8 cellular contexts compared by ENCODE assay signal in the genomic region with DNA sequence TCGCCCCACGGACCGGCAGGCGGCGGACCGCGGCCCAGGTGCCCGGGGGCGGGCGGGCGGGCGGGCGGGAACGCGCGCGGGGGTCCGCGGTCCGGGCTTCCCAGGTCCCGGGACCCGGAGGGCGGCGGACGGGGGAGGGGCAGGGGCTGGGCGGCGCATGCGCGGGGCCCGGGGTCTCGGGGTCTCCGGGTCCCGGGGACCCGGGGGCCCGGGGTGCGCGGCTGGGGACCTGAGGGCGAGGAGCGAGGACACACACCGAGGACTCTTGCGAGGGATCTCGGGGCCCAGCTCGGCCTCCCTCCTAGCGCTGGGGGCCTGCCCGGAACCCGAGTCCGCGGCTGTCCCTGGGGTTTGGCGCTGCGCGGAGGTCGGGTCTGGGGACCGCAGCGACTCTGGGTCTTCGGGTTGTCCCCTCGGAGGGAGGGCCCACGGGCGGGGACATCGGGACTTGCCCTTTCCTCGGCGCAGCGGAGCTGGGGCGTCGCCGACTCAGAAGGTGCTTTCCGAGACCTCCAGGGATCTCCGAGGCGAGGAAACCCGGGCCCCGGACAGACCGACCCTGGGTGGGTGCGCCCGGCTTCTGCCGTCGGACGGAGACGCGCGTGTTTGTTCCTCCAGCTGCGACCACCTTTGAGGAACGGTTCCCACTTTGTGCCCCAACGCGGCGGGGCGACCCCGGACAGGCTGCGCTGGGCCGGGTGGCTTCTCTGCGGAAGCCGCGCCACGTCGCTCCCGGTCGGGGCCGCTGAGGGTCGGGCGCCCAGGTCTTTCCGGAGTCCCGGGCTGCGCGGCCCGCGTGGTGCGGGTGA. TPM values are rescaled to one million over a fixed set of nuclear protein-coding genes. Genes with fewer than 3 reads are reported as not detected.
A peak's percentile ranks its signal among the peaks of the same experiment; 100 is the strongest.
DNase-seq lines count a peak whose midpoint lies in the region; ATAC-seq and TF ChIP-seq lines count a peak whose summit lies in the region.

No MANE protein-coding gene starts in this region.

- peaks cover 31% of the 10 kb centered on the region for H3K36me3 Mint-ChIP-seq in CD4-positive, alpha-beta T cell (ENCODE audit: low read depth)
- peaks cover 13% of the 10 kb centered on the region for H3K36me3 Mint-ChIP-seq in activated CD8-positive, alpha-beta T cell treated with anti-CD3 and anti-CD28 coated beads, Interleukin-2, amount 10 ng/mL, durations not matched to agents 7 days and 5 days (ENCODE audit: low read depth)
- peaks cover 14% of the 10 kb centered on the region for H3K36me3 Mint-ChIP-seq in endodermal cell (ENCODE audit: low read depth)

- H3K4me1 ChIP-seq in endodermal cell (ENCODE audit: control insufficient read depth, insufficient read depth, low read length), result peaks cover 3% of the 10 kb centered on the region

- 1% methylated on average over 40 to 105 of the region's 105 CpGs for WGBS in endodermal cell (ENCODE audit: insufficient coverage in 1 of 2, insufficient read length in 1 of 2), 2 experiments

- no peaks in the 10 kb centered on the region for H3K9me3 ChIP-seq in CD4-positive, alpha-beta T cell (ENCODE audit: control insufficient read depth, low read length)
- H3K9me3 ChIP-seq in endodermal cell (ENCODE audit: control insufficient read depth, low read length), result no peaks in the 10 kb centered on the region

- TF ChIP-seq EP300 in Ishikawa (IDR thresholded peaks at IDR 0.05; ENCODE audit: borderline replicate concordance), result no peak

- H3K36me3 ChIP-seq in endodermal cell (ENCODE audit: control insufficient read depth, insufficient read depth, low read length), result no peaks in the 10 kb centered on the region

- intact Hi-C loops in CD4-positive, alpha-beta T cell (cut with DNase I, micrococcal nuclease), result loop anchor here in 1 of 2 experiments (1.0 to 10.0 kb wide), 6 partner anchors 79 to 476 kb away; a partner anchor contains a TSS

- TF ChIP-seq CTCF in CD4-positive, alpha-beta T cell (IDR thresholded peaks at IDR 0.05), result no peak
- TF ChIP-seq CTCF in endodermal cell (conservative IDR thresholded peaks at IDR 0.05), result no peak

- peak overlapping the region; percentile 89 for H3K4me3 Mint-ChIP-seq in CD4-positive, alpha-beta T cell
- H3K4me3 Mint-ChIP-seq in activated CD8-positive, alpha-beta T cell treated with anti-CD3 and anti-CD28 coated beads, Interleukin-2, amount 10 ng/mL, durations not matched to agents 7 days and 5 days, result peak overlapping the region; percentile 79
- peak overlapping the region; percentile 66 for H3K4me3 Mint-ChIP-seq in endodermal cell

- DNase-seq in CD4-positive, alpha-beta T cell, result peak; percentile 19 to 53 (median 26)
- peak; percentile 63 for DNase-seq in activated CD8-positive, alpha-beta T cell treated with anti-CD3 and anti-CD28 coated beads, Interleukin-2, amount 10 ng/mL, durations not matched to agents 7 days and 5 days
- DNase-seq in endodermal cell, result peak; percentile 77
- DNase-seq in myocyte (ENCODE audit: low read depth), result peak; percentile 32
- peak; percentile 74 for DNase-seq in stimulated activated naive CD8-positive, alpha-beta T cell treated with anti-CD3 and anti-CD28 coated beads, Interleukin-15, Interleukin-2, amounts not matched to agents 100 U/mL and 50 U/mL, for 24 hours
- no peak for DNase-seq in NCI-H2029 treated with DMSO at 0.1 percent for 48 hours (lab: John Stamatoyannopoulos, UW)

- POLR2A ChIA-PET in CD4-positive, alpha-beta T cell (lab: Charles Lee), result interaction anchor here (0.7 to 3.8 kb wide), 8 partner anchors 10 to 185 kb away, joined by 3 to 22 read pairs (median 4); a partner anchor contains a TSS
- POLR2A ChIA-PET in activated CD8-positive, alpha-beta T cell treated with anti-CD3 and anti-CD28 coated beads, Interleukin-2, amount 10 ng/mL, durations not matched to agents 7 days and 5 days (lab: Charles Lee), result interaction anchor here (0.6 to 1.7 kb wide), 3 partner anchors 17 to 156 kb away, joined by 3 to 10 read pairs (median 4); no protein-coding TSS in a partner anchor

- CTCF ChIA-PET in CD4-positive, alpha-beta T cell (lab: Charles Lee), result interaction anchor here (1.0 to 1.3 kb wide), 2 partner anchors 100 to 107 kb away, joined by 3 read pairs; a partner anchor contains a TSS
- CTCF ChIA-PET in activated CD8-positive, alpha-beta T cell treated with anti-CD3 and anti-CD28 coated beads, Interleukin-2, amount 10 ng/mL, durations not matched to agents 7 days and 5 days (lab: Charles Lee), result interaction anchor here (0.7 to 2.2 kb wide), 5 partner anchors 86 to 145 kb away, joined by 3 to 9 read pairs (median 4); a partner anchor contains a TSS

- TF ChIP-seq RAD21 in Ishikawa (IDR thresholded peaks at IDR 0.05; ENCODE audit: low read depth), result no peak

- no peaks in the 10 kb centered on the region for H3K9me3 Mint-ChIP-seq in CD4-positive, alpha-beta T cell
- no peaks in the 10 kb centered on the region for H3K9me3 Mint-ChIP-seq in activated CD8-positive, alpha-beta T cell treated with anti-CD3 and anti-CD28 coated beads, Interleukin-2, amount 10 ng/mL, durations not matched to agents 7 days and 5 days (ENCODE audit: insufficient read depth)
- H3K9me3 Mint-ChIP-seq in endodermal cell, result no peaks in the 10 kb centered on the region

- H3K27me3 Mint-ChIP-seq in CD4-positive, alpha-beta T cell, result no peaks in the 10 kb centered on the region
- H3K27me3 Mint-ChIP-seq in activated CD8-positive, alpha-beta T cell treated with anti-CD3 and anti-CD28 coated beads, Interleukin-2, amount 10 ng/mL, durations not matched to agents 7 days and 5 days (ENCODE audit: low read depth), result peaks cover 23% of the 10 kb centered on the region
- peaks cover 48% of the 10 kb centered on the region for H3K27me3 Mint-ChIP-seq in endodermal cell (ENCODE audit: insufficient read depth)

- no peaks in the 10 kb centered on the region for H3K27me3 ChIP-seq in CD4-positive, alpha-beta T cell (ENCODE audit: control insufficient read depth, insufficient read depth, low read length)
- peaks cover 57% of the 10 kb centered on the region for H3K27me3 ChIP-seq in endodermal cell (ENCODE audit: control insufficient read depth, insufficient read depth, low read length, poor library complexity, severe bottlenecking)

- peak overlapping the region; percentile 82 for H3K4me3 ChIP-seq in endodermal cell (ENCODE audit: low read length)

- ATAC-seq in CD4-positive, alpha-beta T cell (ENCODE audit: poor library complexity), result peak; percentile 18
- peak; percentile 14 for ATAC-seq in GM21447 (IDR thresholded peaks at IDR 0.05; ENCODE audit: unreplicated experiment)
- peak; percentile 45 for ATAC-seq in activated CD8-positive, alpha-beta T cell treated with anti-CD3 and anti-CD28 coated beads, Interleukin-2, amount 10 ng/mL, durations not matched to agents 7 days and 5 days
- ATAC-seq in stimulated activated naive CD8-positive, alpha-beta T cell treated with anti-CD3 and anti-CD28 coated beads, Interleukin-15, Interleukin-2, amounts not matched to agents 100 U/mL and 50 U/mL, for 24 hours, result peak; percentile 51

- H3K4me1 Mint-ChIP-seq in CD4-positive, alpha-beta T cell (ENCODE audit: low read depth), result peaks cover 14% of the 10 kb centered on the region
- peaks cover 22% of the 10 kb centered on the region for H3K4me1 Mint-ChIP-seq in activated CD8-positive, alpha-beta T cell treated with anti-CD3 and anti-CD28 coated beads, Interleukin-2, amount 10 ng/mL, durations not matched to agents 7 days and 5 days (ENCODE audit: low read depth)
- peaks cover 8% of the 10 kb centered on the region for H3K4me1 Mint-ChIP-seq in endodermal cell

- H3K27ac Mint-ChIP-seq in CD4-positive, alpha-beta T cell, result peak overlapping the region; percentile 64
- peak overlapping the region; percentile 70 for H3K27ac Mint-ChIP-seq in activated CD8-positive, alpha-beta T cell treated with anti-CD3 and anti-CD28 coated beads, Interleukin-2, amount 10 ng/mL, durations not matched to agents 7 days and 5 days
- no peak overlapping the region for H3K27ac Mint-ChIP-seq in endodermal cell

- no peak overlapping the region for H3K27ac ChIP-seq in CD4-positive, alpha-beta T cell (ENCODE audit: low read depth, low read length)
- H3K27ac ChIP-seq in endodermal cell (ENCODE audit: low read depth, low read length), result no peak overlapping the region

- peak overlapping the region; percentile 41 for H3K9ac ChIP-seq in endodermal cell (ENCODE audit: extremely low read depth, low read length, poor library complexity, severe bottlenecking)

TF ChIP-seq in Ishikawa, 13 proteins besides CTCF, POLR2A, EP300 and RAD21:
- TF ChIP-seq, protein P1, sequence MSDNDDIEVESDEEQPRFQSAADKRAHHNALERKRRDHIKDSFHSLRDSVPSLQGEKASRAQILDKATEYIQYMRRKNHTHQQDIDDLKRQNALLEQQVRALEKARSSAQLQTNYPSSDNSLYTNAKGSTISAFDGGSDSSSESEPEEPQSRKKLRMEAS (IDR thresholded peaks at IDR 0.05), result peak; percentile 24
- no peak for TF ChIP-seq YY1 (IDR thresholded peaks at IDR 0.05; ENCODE audit: low read depth)
TF ChIP-seq in Ishikawa: peak in this region for 1.

RNA-seq across cellular contexts. Expression of a gene that starts 0.5 kb away (rescaled TPM):
- 1 to 10 TPM; 9.1 to 9.3 TPM for total RNA-seq in CD4-positive, alpha-beta T cell
- total RNA-seq in activated CD8-positive, alpha-beta T cell treated with anti-CD3 and anti-CD28 coated beads, Interleukin-2, amount 10 ng/mL, durations not matched to agents 7 days and 5 days, result 10 to 100 TPM; 17.9 to 18.1 TPM
- total RNA-seq in endodermal cell (10 to 100 TPM; 15.4 to 18.6 TPM), myocyte (17.5 and 26.3 TPM in 2 replicates)
- 5.9 TPM for polyA plus RNA-seq in endodermal cell (2013, experiment 1 of 2)
- polyA plus RNA-seq in endodermal cell (2013, experiment 2 of 2), result 5.1 TPM
- 7.7 TPM for polyA plus RNA-seq in myocyte (2012)
